ENCODE assay signal across 8 cellular contexts in the genomic region with DNA sequence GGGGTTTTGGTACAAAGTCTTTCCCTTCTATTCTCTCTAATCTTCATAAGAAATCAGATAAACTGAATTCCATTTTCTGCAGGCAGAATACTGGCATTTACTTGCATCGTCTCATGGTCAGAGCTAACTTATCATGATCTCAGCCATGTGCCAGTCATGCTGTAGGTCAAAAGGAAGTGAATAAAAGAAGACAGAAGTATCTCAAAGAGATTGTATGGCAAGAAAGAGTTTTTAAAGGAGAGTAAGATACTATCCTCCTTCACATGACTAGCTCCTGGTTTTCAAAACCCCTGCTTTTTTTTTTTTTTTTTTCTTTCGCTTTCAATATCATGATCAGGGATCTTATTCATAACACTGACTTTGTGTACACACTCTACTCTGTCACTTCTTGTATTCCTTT.
"Had no signal": no experiment of that assay in that cellular context is flagged by ENCODE, and none has a peak within 500 bp of the region (broad histone marks: within the 10 kb centered on the region; RNA-seq: fewer than 3 reads in every experiment).

No MANE protein-coding gene starts in this region.

- H3K36me3 ChIP-seq: tibial artery had no signal

- H3K27me3 ChIP-seq: tibial artery had no signal

- ATAC-seq: effector memory CD8-positive, alpha-beta T cell had no signal

- H3K9me3 ChIP-seq: tibial artery had no signal

- H3K27ac ChIP-seq: skin epidermis, tibial artery had no signal

- H3K4me3 ChIP-seq: skin epidermis, tibial artery had no signal

- DNase-seq: activated CD4-positive, alpha-beta T cell treated with anti-CD3 and anti-CD28 coated beads for 48 hours; activated naive CD4-positive, alpha-beta T cell treated with anti-CD3 and anti-CD28 coated beads for 36 hours; effector memory CD8-positive, alpha-beta T cell; erythroblast; glutamatergic neuron; left ventricle myocardium superior; tibial artery had no signal
